Comparison of ENCODE assay signal across 1 cellular context in the genomic region with DNA sequence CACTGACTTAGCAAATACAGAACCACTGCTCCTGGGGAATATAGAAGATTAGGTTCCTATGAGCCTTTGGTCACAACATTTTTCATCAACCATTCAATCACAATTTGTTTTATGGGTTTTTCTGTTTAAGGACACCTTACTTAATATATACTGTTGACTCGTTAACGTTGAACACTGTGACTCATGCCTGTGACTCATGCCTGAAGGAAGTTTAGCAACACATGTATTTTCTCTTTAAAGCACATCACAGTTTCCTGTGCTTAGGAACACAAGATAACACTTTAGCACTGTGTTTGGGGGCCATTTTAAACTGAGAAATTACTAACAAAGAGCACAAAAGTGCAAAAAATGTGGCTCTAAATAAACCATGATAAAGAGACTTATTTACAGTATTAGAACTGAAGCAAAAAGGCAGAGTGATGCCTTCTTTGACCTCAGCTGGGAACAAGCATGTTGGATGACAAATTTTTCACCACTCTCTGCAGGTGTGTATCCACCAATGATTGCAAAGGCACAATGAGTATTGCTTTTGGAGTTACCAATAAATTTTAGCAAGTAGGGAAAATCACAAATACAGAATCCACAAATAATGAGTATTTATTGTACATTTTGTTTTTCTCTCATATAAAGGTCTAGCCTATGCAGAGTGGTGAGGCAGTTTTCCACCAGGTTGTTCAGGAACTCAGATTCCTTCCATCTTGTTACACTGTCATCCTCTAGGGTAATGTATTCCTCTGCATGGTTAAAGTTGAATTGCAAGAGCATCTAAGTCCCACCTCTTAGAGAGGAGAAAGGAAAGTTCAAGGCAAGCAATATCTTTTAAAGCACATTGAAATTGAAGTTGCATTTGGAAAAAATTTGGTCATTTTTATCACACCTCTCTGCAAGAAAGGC.
A peak's percentile ranks its signal among the peaks of the same experiment; 100 is the strongest.
TF ChIP-seq lines count a peak whose summit lies in the region.

No MANE protein-coding gene starts in this region.

TF ChIP-seq in K562, 482 proteins besides CTCF, POLR2A, EP300 and RAD21 (continued from another document and continues in another):
- TF ChIP-seq EP400 (IDR thresholded peaks at IDR 0.05), result 0 out of 2 replicates have a peak, but pooled peaks have one; percentile 42
- peak; percentile 41; the same call in 1 of the 2 replicates for TF ChIP-seq MYC (IDR thresholded peaks at IDR 0.05; ENCODE audit: low read depth, low read length)
- no peak for TF ChIP-seq MYC (CRISPR knock-in tag; IDR thresholded peaks at IDR 0.05; ENCODE audit: borderline replicate concordance, low read depth)
- TF ChIP-seq CEBPG (CRISPR knock-in tag; IDR thresholded peaks at IDR 0.05), result peak; percentile 43; the same call in 1 of the 2 replicates
- TF ChIP-seq CEBPG (tag; conservative IDR thresholded peaks at IDR 0.05 in 1 of 2, IDR thresholded peaks at IDR 0.05 in 1 of 2), result peak; percentile 34 to 78; a peak in 3 of 4 replicates
- 0 out of 2 replicates have a peak, but pooled peaks have one; percentile 57 for TF ChIP-seq ZNF592 (IDR thresholded peaks at IDR 0.05)
- peak; percentile 75; the same call in 1 of the 2 replicates for TF ChIP-seq SMARCC2 (IDR thresholded peaks at IDR 0.05; ENCODE audit: low read depth)
- no peak for TF ChIP-seq EGR1 (conservative IDR thresholded peaks at IDR 0.05)
- 0 out of 2 replicates have a peak, but pooled peaks have one; percentile 32 for TF ChIP-seq E2F5 (CRISPR knock-in tag; IDR thresholded peaks at IDR 0.05)
- TF ChIP-seq, protein P1, sequence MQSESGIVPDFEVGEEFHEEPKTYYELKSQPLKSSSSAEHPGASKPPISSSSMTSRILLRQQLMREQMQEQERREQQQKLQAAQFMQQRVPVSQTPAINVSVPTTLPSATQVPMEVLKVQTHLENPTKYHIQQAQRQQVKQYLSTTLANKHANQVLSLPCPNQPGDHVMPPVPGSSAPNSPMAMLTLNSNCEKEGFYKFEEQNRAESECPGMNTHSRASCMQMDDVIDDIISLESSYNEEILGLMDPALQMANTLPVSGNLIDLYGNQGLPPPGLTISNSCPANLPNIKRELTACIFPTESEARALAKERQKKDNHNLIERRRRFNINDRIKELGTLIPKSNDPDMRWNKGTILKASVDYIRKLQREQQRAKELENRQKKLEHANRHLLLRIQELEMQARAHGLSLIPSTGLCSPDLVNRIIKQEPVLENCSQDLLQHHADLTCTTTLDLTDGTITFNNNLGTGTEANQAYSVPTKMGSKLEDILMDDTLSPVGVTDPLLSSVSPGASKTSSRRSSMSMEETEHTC (IDR thresholded peaks at IDR 0.05), result no peak
- TF ChIP-seq FOS (IDR thresholded peaks at IDR 0.05; ENCODE audit: extremely low read depth, insufficient read length), result peak; percentile 71
- no peak for TF ChIP-seq CBFA2T2 (conservative IDR thresholded peaks at IDR 0.05)
- peak; percentile 81 for TF ChIP-seq ARID1B (IDR thresholded peaks at IDR 0.05)
- peak; percentile 82 for TF ChIP-seq CEBPB (tag; IDR thresholded peaks at IDR 0.05)
- 0 out of 2 replicates have a peak, but pooled peaks have one; percentile 23 for TF ChIP-seq TCF3 (CRISPR knock-in tag; IDR thresholded peaks at IDR 0.05)
- TF ChIP-seq TEAD4 (IDR thresholded peaks at IDR 0.05; ENCODE audit: low read length), result peak; percentile 22; the same call in 1 of the 2 replicates
- TF ChIP-seq TEAD4 (CRISPR knock-in tag; IDR thresholded peaks at IDR 0.05; ENCODE audit: borderline replicate concordance), result no peak
- no peak for TF ChIP-seq STAG1 (CRISPR knock-in tag; IDR thresholded peaks at IDR 0.05; ENCODE audit: borderline replicate concordance)
- no peak for TF ChIP-seq NFIX (CRISPR knock-in tag; IDR thresholded peaks at IDR 0.05; ENCODE audit: low read depth)
- 0 out of 2 replicates have a peak, but pooled peaks have one; percentile 46 for TF ChIP-seq CREM (IDR thresholded peaks at IDR 0.05; ENCODE audit: low read depth)
- peak; percentile 56 for TF ChIP-seq MEIS2 (IDR thresholded peaks at IDR 0.05; ENCODE audit: partially characterized antibody)
- TF ChIP-seq ATF7 (IDR thresholded peaks at IDR 0.05), result peak; percentile 51
- 0 out of 4 replicates have a peak, but pooled peaks of 1 of the 2 experiments have one; percentile 49 for TF ChIP-seq FOXK2 (conservative IDR thresholded peaks at IDR 0.05 in 1 of 2, IDR thresholded peaks at IDR 0.05 in 1 of 2; ENCODE audit: low read depth in 2 of 2)
- TF ChIP-seq, protein P2, sequence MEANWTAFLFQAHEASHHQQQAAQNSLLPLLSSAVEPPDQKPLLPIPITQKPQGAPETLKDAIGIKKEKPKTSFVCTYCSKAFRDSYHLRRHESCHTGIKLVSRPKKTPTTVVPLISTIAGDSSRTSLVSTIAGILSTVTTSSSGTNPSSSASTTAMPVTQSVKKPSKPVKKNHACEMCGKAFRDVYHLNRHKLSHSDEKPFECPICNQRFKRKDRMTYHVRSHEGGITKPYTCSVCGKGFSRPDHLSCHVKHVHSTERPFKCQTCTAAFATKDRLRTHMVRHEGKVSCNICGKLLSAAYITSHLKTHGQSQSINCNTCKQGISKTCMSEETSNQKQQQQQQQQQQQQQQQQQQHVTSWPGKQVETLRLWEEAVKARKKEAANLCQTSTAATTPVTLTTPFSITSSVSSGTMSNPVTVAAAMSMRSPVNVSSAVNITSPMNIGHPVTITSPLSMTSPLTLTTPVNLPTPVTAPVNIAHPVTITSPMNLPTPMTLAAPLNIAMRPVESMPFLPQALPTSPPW (CRISPR knock-in tag; IDR thresholded peaks at IDR 0.05), result no peak
- peak; percentile 61; the same call in 1 of the 2 replicates for TF ChIP-seq JUNB (CRISPR knock-in tag; conservative IDR thresholded peaks at IDR 0.05)
- TF ChIP-seq ZNF639 (CRISPR knock-in tag; conservative IDR thresholded peaks at IDR 0.05 in 1 of 2, IDR thresholded peaks at IDR 0.05 in 1 of 2), result peak in 1 of 2 experiments; percentile 61; a peak in 1 of 4 replicates
- TF ChIP-seq, protein P3, sequence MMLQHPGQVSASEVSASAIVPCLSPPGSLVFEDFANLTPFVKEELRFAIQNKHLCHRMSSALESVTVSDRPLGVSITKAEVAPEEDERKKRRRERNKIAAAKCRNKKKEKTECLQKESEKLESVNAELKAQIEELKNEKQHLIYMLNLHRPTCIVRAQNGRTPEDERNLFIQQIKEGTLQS (IDR thresholded peaks at IDR 0.05), result peak; percentile 95
- TF ChIP-seq, protein P3 (CRISPR knock-in tag; conservative IDR thresholded peaks at IDR 0.05), result peak; percentile 32; the same call in 1 of the 2 replicates
- TF ChIP-seq, protein P4, sequence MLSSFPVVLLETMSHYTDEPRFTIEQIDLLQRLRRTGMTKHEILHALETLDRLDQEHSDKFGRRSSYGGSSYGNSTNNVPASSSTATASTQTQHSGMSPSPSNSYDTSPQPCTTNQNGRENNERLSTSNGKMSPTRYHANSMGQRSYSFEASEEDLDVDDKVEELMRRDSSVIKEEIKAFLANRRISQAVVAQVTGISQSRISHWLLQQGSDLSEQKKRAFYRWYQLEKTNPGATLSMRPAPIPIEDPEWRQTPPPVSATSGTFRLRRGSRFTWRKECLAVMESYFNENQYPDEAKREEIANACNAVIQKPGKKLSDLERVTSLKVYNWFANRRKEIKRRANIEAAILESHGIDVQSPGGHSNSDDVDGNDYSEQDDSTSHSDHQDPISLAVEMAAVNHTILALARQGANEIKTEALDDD (IDR thresholded peaks at IDR 0.05), result peak; percentile 63
- TF ChIP-seq SMARCE1 (IDR thresholded peaks at IDR 0.05), result peak; percentile 89
- TF ChIP-seq RREB1 (CRISPR knock-in tag; IDR thresholded peaks at IDR 0.05), result no peak
- TF ChIP-seq YY1 (IDR thresholded peaks at IDR 0.05; ENCODE audit: borderline replicate concordance in 1 of 3, control insufficient read depth in 1 of 3, extremely low read depth in 1 of 3, insufficient read depth in 3 of 3, insufficient read length in 1 of 3, insufficient replicate concordance in 2 of 3, low read depth in 1 of 3, low read length in 2 of 3), result peak in 1 of 3 experiments; percentile 67
- TF ChIP-seq JUND (IDR thresholded peaks at IDR 0.05; ENCODE audit: borderline replicate concordance, low read depth, low read length), result peak; percentile 99
- peak; percentile 97 for TF ChIP-seq JUND (tag; IDR thresholded peaks at IDR 0.05; ENCODE audit: borderline replicate concordance, low read depth, low read length)
- peak; percentile 28 for TF ChIP-seq HDAC3 (IDR thresholded peaks at IDR 0.05; ENCODE audit: borderline replicate concordance, partially characterized antibody)
